1 cellular context compared by ENCODE assay signal in the genomic region with DNA sequence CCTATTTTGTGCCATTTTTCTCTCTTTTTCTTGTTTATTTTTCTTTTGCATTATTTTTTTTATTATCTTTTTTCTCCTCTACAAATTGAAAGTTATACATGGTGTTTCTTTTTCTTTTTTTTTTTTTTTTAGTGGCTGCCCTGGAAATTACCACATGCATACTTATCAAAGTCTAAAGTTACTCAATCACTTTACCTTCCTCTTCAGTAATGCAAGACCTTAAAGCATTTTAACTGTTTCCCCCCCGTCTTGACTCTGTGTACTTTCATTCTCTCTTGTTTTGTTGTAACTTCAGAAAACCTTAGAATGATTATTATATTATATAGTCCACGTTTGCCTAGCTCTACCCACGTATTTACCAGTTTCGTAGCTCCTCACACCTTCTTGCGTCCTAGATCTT.
TF ChIP-seq lines count a peak whose summit lies in the region.

No MANE protein-coding gene starts in this region.

TF ChIP-seq in HepG2, 621 proteins besides CTCF, POLR2A, EP300 and RAD21 (continued from another document):
- TF ChIP-seq ZNF605 (CRISPR knock-in tag; IDR thresholded peaks at IDR 0.05) = no peak
- TF ChIP-seq, protein P1, sequence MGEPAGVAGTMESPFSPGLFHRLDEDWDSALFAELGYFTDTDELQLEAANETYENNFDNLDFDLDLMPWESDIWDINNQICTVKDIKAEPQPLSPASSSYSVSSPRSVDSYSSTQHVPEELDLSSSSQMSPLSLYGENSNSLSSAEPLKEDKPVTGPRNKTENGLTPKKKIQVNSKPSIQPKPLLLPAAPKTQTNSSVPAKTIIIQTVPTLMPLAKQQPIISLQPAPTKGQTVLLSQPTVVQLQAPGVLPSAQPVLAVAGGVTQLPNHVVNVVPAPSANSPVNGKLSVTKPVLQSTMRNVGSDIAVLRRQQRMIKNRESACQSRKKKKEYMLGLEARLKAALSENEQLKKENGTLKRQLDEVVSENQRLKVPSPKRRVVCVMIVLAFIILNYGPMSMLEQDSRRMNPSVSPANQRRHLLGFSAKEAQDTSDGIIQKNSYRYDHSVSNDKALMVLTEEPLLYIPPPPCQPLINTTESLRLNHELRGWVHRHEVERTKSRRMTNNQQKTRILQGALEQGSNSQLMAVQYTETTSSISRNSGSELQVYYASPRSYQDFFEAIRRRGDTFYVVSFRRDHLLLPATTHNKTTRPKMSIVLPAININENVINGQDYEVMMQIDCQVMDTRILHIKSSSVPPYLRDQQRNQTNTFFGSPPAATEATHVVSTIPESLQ (CRISPR knock-in tag; conservative IDR thresholded peaks at IDR 0.05) = no peak
- TF ChIP-seq SOX6 (IDR thresholded peaks at IDR 0.05) = no peak
- TF ChIP-seq SOX6 (CRISPR knock-in tag; IDR thresholded peaks at IDR 0.05) = no peak
- TF ChIP-seq EED (CRISPR knock-in tag; IDR thresholded peaks at IDR 0.05) = no peak
- TF ChIP-seq ZNF17 (CRISPR knock-in tag; IDR thresholded peaks at IDR 0.05) = no peak
- no peak for TF ChIP-seq MXI1 (IDR thresholded peaks at IDR 0.05; ENCODE audit: borderline replicate concordance, low read depth, low read length)
- peak; percentile 79 for TF ChIP-seq ZNF652 (CRISPR knock-in tag; IDR thresholded peaks at IDR 0.05; ENCODE audit: borderline replicate concordance, low read depth)
- TF ChIP-seq RBM39 (IDR thresholded peaks at IDR 0.05; ENCODE audit: low read depth, low read length, poor library complexity, severe bottlenecking) = no peak
- TF ChIP-seq, protein P2, sequence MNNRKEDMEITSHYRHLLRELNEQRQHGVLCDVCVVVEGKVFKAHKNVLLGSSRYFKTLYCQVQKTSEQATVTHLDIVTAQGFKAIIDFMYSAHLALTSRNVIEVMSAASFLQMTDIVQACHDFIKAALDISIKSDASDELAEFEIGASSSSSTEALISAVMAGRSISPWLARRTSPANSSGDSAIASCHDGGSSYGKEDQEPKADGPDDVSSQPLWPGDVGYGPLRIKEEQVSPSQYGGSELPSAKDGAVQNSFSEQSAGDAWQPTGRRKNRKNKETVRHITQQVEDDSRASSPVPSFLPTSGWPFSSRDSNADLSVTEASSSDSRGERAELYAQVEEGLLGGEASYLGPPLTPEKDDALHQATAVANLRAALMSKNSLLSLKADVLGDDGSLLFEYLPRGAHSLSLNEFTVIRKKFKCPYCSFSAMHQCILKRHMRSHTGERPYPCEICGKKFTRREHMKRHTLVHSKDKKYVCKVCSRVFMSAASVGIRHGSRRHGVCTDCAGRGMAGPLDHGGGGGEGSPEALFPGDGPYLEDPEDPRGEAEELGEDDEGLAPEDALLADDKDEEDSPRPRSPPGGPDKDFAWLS (CRISPR knock-in tag; IDR thresholded peaks at IDR 0.05; ENCODE audit: borderline replicate concordance) = no peak
- peak; percentile 37; the same call in 1 of the 2 replicates for TF ChIP-seq CEBPB (IDR thresholded peaks at IDR 0.05; ENCODE audit: borderline replicate concordance, low read depth, low read length)
- no peak for TF ChIP-seq SETDB1 (CRISPR knock-in tag; IDR thresholded peaks at IDR 0.05; ENCODE audit: borderline replicate concordance)
- no peak for TF ChIP-seq ETV5 (CRISPR knock-in tag; IDR thresholded peaks at IDR 0.05; ENCODE audit: borderline replicate concordance)
